15 cellular contexts compared by ENCODE assay signal in genomic region chr13:108807841-108808240, GRCh38.
DNase-seq lines count a peak whose midpoint lies in the region; ATAC-seq and TF ChIP-seq lines count a peak whose summit lies in the region.
"Had no signal": no experiment of that assay in that cellular context is flagged by ENCODE, and none has a peak within 500 bp of the region (broad histone marks: within the 10 kb centered on the region; RNA-seq: fewer than 3 reads in every experiment).

No MANE protein-coding gene starts in this region.

- DNase-seq in GM03348 (ENCODE audit: low spot score) (peak; percentile 43), astrocyte of the spinal cord (ENCODE audit: low read depth, low spot score) (peak; percentile 43), fibroblast of the aortic adventitia (ENCODE audit: low read depth) (peak; percentile 35), NCI-H345 (lab: John Stamatoyannopoulos, UW) (no peak), SKM-1 (lab: John Stamatoyannopoulos, UW; ENCODE audit: unreplicated experiment) (no peak), mucosa of descending colon (no peak), NCI-H1694 (lab: John Stamatoyannopoulos, UW) (no peak)
- DNase-seq: 8988T; Calu3; CD8-positive, alpha-beta T cell; DND-41; EL; GM23248 had no signal

- intact Hi-C loops in mucosa of descending colon (cut with DNase I, micrococcal nuclease) = no loop called here

- H3K4me1 ChIP-seq in mucosa of descending colon (ENCODE audit: low read depth) = no peaks in the 10 kb centered on the region
- H3K4me1 ChIP-seq: BLaER1 treated with 17β-estradiol and CSF1 and Interleukin-3, amounts not matched to agents 10 nM and 100 nM; HAP-1 had no signal

- H3K36me3 ChIP-seq in mucosa of descending colon (ENCODE audit: low read depth) = no peaks in the 10 kb centered on the region
- H3K36me3 ChIP-seq: BLaER1 treated with 17β-estradiol and CSF1 and Interleukin-3, amounts not matched to agents 10 nM and 100 nM; HAP-1 had no signal

- no peak for TF ChIP-seq CTCF in astrocyte of the spinal cord (IDR thresholded peaks at IDR 0.05; ENCODE audit: low read depth, low read length)
- TF ChIP-seq CTCF in fibroblast of the aortic adventitia (IDR thresholded peaks at IDR 0.05; ENCODE audit: insufficient read depth, low read length) = no peak
- no peak for TF ChIP-seq CTCF in mucosa of descending colon (IDR thresholded peaks at IDR 0.05)

- in situ Hi-C loops in astrocyte of the spinal cord (cut with HindIII; ENCODE audit: low sequenced_read_pairs) = no loop called here

- no peak overlapping the region for H3K4me3 ChIP-seq in astrocyte of the spinal cord (ENCODE audit: low read depth, low read length)
- H3K4me3 ChIP-seq in fibroblast of the aortic adventitia (ENCODE audit: low read depth, low read length) = no peak overlapping the region
- no peak overlapping the region for H3K4me3 ChIP-seq in mucosa of descending colon
- H3K4me3 ChIP-seq: BLaER1 treated with 17β-estradiol and CSF1 and Interleukin-3, amounts not matched to agents 10 nM and 100 nM; GM23248; HAP-1 had no signal

- no peaks in the 10 kb centered on the region for H3K9me3 ChIP-seq in mucosa of descending colon
- H3K9me3 ChIP-seq: BLaER1 treated with 17β-estradiol and CSF1 and Interleukin-3, amounts not matched to agents 10 nM and 100 nM; HAP-1 had no signal

- no peak for ATAC-seq in mucosa of descending colon
- ATAC-seq: CD8-positive, alpha-beta T cell had no signal

Comparison
In these comparisons a context has a peak if more than half of its experiments do, and no peak if none do; other contexts are left out.
1. DNase-seq: peak in GM03348 (single experiment), astrocyte of the spinal cord (single experiment) and fibroblast of the aortic adventitia (single experiment); none in NCI-H345 (single experiment), SKM-1 (single experiment), mucosa of descending colon (0 of 3) and NCI-H1694 (single experiment).